ENCODE assay signal across 1 cellular context in the genomic region with DNA sequence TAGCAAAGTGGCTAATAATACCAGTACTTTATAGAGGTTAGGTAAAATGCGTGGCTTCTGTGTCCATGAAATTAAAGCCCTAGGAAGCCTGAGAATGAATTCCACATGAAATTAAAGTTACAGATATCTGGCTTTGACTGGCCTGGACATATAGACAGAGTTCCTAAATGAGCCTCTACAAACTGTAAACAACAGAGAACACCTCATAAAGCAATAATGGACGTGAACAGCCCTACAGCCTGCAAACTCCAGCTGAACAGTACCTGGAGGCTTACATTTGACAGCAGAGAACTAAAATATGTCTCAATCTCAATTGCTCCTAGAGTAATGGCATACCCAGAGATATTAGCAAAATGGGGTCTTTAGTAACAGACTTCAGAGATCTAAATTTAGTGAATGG.
TF ChIP-seq lines count a peak whose summit lies in the region.

No MANE protein-coding gene starts in this region.

TF ChIP-seq in IMR-90, 13 proteins besides CTCF, POLR2A, EP300 and RAD21 (continued from another document):
- TF ChIP-seq MXI1 (IDR thresholded peaks at IDR 0.05; ENCODE audit: borderline replicate concordance, low read depth, low read length) (no peak), RFX5 (IDR thresholded peaks at IDR 0.05; ENCODE audit: low read depth, low read length) (no peak), RCOR1 (IDR thresholded peaks at IDR 0.05; ENCODE audit: insufficient replicate concordance, low read length) (no peak), SMC3 (IDR thresholded peaks at IDR 0.05; ENCODE audit: low read depth, low read length) (no peak), CEBPB (IDR thresholded peaks at IDR 0.05; ENCODE audit: low read depth, low read length) (no peak), CHD1 (IDR thresholded peaks at IDR 0.05; ENCODE audit: low read depth, low read length) (no peak), BHLHE40 (IDR thresholded peaks at IDR 0.05; ENCODE audit: low read depth, low read length) (no peak), MAZ (IDR thresholded peaks at IDR 0.05; ENCODE audit: borderline replicate concordance, low read depth, low read length) (no peak), NFE2L2 (IDR thresholded peaks at IDR 0.05; ENCODE audit: low read depth, low read length) (no peak), MAFK (IDR thresholded peaks at IDR 0.05; ENCODE audit: low read depth, low read length) (no peak)
- TF ChIP-seq, protein P1, sequence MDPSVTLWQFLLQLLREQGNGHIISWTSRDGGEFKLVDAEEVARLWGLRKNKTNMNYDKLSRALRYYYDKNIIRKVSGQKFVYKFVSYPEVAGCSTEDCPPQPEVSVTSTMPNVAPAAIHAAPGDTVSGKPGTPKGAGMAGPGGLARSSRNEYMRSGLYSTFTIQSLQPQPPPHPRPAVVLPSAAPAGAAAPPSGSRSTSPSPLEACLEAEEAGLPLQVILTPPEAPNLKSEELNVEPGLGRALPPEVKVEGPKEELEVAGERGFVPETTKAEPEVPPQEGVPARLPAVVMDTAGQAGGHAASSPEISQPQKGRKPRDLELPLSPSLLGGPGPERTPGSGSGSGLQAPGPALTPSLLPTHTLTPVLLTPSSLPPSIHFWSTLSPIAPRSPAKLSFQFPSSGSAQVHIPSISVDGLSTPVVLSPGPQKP (IDR thresholded peaks at IDR 0.05; ENCODE audit: borderline replicate concordance, low read depth, low read length): no peak
- TF ChIP-seq, protein P2, sequence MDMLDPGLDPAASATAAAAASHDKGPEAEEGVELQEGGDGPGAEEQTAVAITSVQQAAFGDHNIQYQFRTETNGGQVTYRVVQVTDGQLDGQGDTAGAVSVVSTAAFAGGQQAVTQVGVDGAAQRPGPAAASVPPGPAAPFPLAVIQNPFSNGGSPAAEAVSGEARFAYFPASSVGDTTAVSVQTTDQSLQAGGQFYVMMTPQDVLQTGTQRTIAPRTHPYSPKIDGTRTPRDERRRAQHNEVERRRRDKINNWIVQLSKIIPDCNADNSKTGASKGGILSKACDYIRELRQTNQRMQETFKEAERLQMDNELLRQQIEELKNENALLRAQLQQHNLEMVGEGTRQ (IDR thresholded peaks at IDR 0.05; ENCODE audit: low read depth, low read length): no peak
TF ChIP-seq in IMR-90: peak in this region for 0.
